ENCODE assay signal across 1 cellular context in genomic region chr12:81800298-81801148, GRCh38.
TF ChIP-seq lines count a peak whose summit lies in the region.

No MANE protein-coding gene starts in this region.

TF ChIP-seq in GM12878, 131 proteins besides CTCF, POLR2A, EP300 and RAD21 (continued from another document):
- TF ChIP-seq NFIC (IDR thresholded peaks at IDR 0.05; ENCODE audit: low read depth, low read length) (no peak), KLF5 (IDR thresholded peaks at IDR 0.05; ENCODE audit: partially characterized antibody) (no peak)
